ENCODE assay signal across 28 cellular contexts in the genomic region with DNA sequence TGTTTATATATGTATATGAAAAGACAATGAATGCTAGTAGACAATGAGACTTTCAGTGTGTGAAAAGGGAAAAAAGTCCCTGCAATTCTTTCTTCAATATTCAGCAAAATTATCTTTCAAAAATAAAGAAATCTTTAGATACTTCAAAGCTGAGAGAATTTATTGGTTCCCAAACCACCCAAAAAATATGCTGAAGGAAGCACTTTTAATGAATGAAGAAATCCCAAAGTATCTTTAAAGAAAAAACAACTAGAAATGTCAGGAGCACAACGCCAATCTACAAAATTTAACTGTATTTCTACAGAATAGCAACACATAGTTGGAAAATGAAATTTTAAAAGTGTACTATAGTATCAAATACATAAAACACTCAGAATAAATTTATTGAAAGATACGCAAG.
"Had no signal": no experiment of that assay in that cellular context is flagged by ENCODE, and none has a peak within 500 bp of the region (broad histone marks: within the 10 kb centered on the region; RNA-seq: fewer than 3 reads in every experiment).

No MANE protein-coding gene starts in this region.

- DNase-seq: natural killer cell; occipital lobe; ovary; posterior cingulate gyrus; psoas muscle; right cardiac atrium; spleen; stimulated activated CD4-positive, alpha-beta T cell treated with anti-CD3 and anti-CD28 coated beads, Interleukin-12 subunit alpha, Interleukin-12 subunit beta, amount 100 ng/mL, for 4 hours; stimulated activated CD4-positive, alpha-beta T cell treated with anti-CD3 and anti-CD28 coated beads, Interleukin-1b, Interleukin-23, amount 100 ng/mL, for 48 hours; stimulated activated CD4-positive, alpha-beta T cell treated with anti-CD3 and anti-CD28 coated beads, Interleukin-4, amount 100 ng/mL, for 1 hour; stimulated activated CD4-positive, alpha-beta T cell treated with anti-CD3 and anti-CD28 coated beads, Interleukin-4, amount 100 ng/mL, for 4 hours; stimulated activated CD8-positive, alpha-beta memory T cell treated with anti-CD3 and anti-CD28 coated beads, Interleukin-4, amount 100 ng/mL, for 48 hours; stimulated activated naive CD4-positive, alpha-beta T cell; stimulated activated naive CD8-positive, alpha-beta T cell treated with anti-CD3 and anti-CD28 coated beads, Interleukin-15, amount 100 ng/mL, for 72 hours; stimulated activated naive CD8-positive, alpha-beta T cell treated with anti-CD3 and anti-CD28 coated beads, Interleukin-15, Interleukin-2, amounts not matched to agents 100 U/mL and 50 U/mL, for 24 hours; substantia nigra; testis; tibial artery; transverse colon; upper lobe of right lung; uterus had no signal

- H3K4me1 ChIP-seq: parathyroid adenoma, psoas muscle, spleen, suprapubic skin, testis, tibial artery, transverse colon, upper lobe of right lung, uterus had no signal

- H3K4me2 ChIP-seq: neural progenitor cell, smooth muscle cell had no signal

- H3K27me3 ChIP-seq: neural progenitor cell, ovary, spleen, suprapubic skin, testis, tibial artery, transverse colon, upper lobe of right lung, uterus had no signal

- H3K36me3 ChIP-seq: neural progenitor cell, ovary, spleen, suprapubic skin, tibial artery, transverse colon, upper lobe of right lung, uterus had no signal

- H3K27ac ChIP-seq: neural progenitor cell, ovary, parathyroid adenoma, psoas muscle, skin epidermis, spleen, suprapubic skin, testis, tibial artery, transverse colon, upper lobe of right lung, uterus had no signal

- H3K9ac ChIP-seq: neural progenitor cell, parathyroid adenoma had no signal

- H3K4me3 ChIP-seq: neural progenitor cell, ovary, psoas muscle, skin epidermis, smooth muscle cell, spleen, suprapubic skin, testis, tibial artery, transverse colon, upper lobe of right lung, uterus had no signal

- ATAC-seq: natural killer cell; psoas muscle; right cardiac atrium; sciatic nerve; stimulated activated memory B cell treated with anti-CD40 and anti-IgM and Interleukin-4, amounts not matched to agents 10 μg/mL and 1 μg/mL and 100 μg/mL, for 72 hours; stimulated activated naive CD8-positive, alpha-beta T cell treated with anti-CD3 and anti-CD28 coated beads, Interleukin-15, amount 100 ng/mL, for 72 hours; stimulated activated naive CD8-positive, alpha-beta T cell treated with anti-CD3 and anti-CD28 coated beads, Interleukin-15, Interleukin-2, amounts not matched to agents 100 U/mL and 50 U/mL, for 24 hours; upper lobe of right lung had no signal

- H3K9me3 ChIP-seq: ovary, psoas muscle, suprapubic skin, testis, tibial artery, transverse colon, upper lobe of right lung, uterus had no signal

- H3K79me2 ChIP-seq: parathyroid adenoma had no signal

- H2AFZ ChIP-seq: neural progenitor cell, parathyroid adenoma had no signal
